Comparison of ENCODE assay signal across 9 cellular contexts in genomic region chr17:39626671-39627169, GRCh38. TPM values are rescaled to one million over a fixed set of nuclear protein-coding genes. Genes with fewer than 3 reads are reported as not detected.
A peak's percentile ranks its signal among the peaks of the same experiment; 100 is the strongest.
DNase-seq lines count a peak whose midpoint lies in the region; ATAC-seq and TF ChIP-seq lines count a peak whose summit lies in the region.
"Had no signal": no experiment of that assay in that cellular context is flagged by ENCODE, and none has a peak within 500 bp of the region (broad histone marks: within the 10 kb centered on the region; RNA-seq: fewer than 3 reads in every experiment).

Gene PPP1R1B (plus strand): TSS chr17:39626952. CDS start chr17:39627393, 441 bp downstream.

- peak within 1 kb of the TSS; percentile 35 for H2AFZ ChIP-seq in neuron (ENCODE audit: low read depth, low read length)

- ATAC-seq in HG03135 (IDR thresholded peaks at IDR 0.05; ENCODE audit: unreplicated experiment) (no peak), GM19395 (IDR thresholded peaks at IDR 0.05; ENCODE audit: unreplicated experiment) (no peak)

- H3K9me3 ChIP-seq in AG04450 (ENCODE audit: control insufficient read depth, insufficient read depth, low read length), result no peaks in the 10 kb centered on the region
- H3K9me3 ChIP-seq in neuron (ENCODE audit: low read length), result no peaks in the 10 kb centered on the region

- no peak for TF ChIP-seq CTCF in AG04450 (IDR thresholded peaks at IDR 0.05; ENCODE audit: low read depth, low read length)
- no peak for TF ChIP-seq CTCF in epithelial cell of proximal tubule (conservative IDR thresholded peaks at IDR 0.05; ENCODE audit: low read depth, low read length)

- CTCF ChIA-PET in AG04450 (lab: Charles Lee), result interaction anchor here (0.6 kb wide), 1 partner anchor 356 kb away, joined by 3 read pairs; no protein-coding TSS in a partner anchor

- POLR2A ChIA-PET in AG04450 (lab: Yijun Ruan, JAX), result no interaction called here

- no peak within 1 kb of the TSS for H3K27ac ChIP-seq in AG04450 (ENCODE audit: low read depth, low read length)

- H3K27me3 ChIP-seq in AG04450 (ENCODE audit: control insufficient read depth, insufficient read depth, low read length), result peaks cover 64% of the 10 kb centered on the region
- H3K27me3 ChIP-seq in neuron (ENCODE audit: insufficient read depth, low read length), result peaks cover 68% of the 10 kb centered on the region

- DNase-seq in AG04450 (ENCODE audit: low read depth, low spot score), result no peak
- peak; percentile 46 for DNase-seq in NCI-H2171 treated with DMSO at 0.1 percent for 48 hours (lab: John Stamatoyannopoulos, UW)
- no peak for DNase-seq in epithelial cell of proximal tubule (ENCODE audit: low read depth)
- no peak for DNase-seq in NCI-H187 treated with DMSO at 0.1 percent for 48 hours (lab: John Stamatoyannopoulos, UW)
- no peak for DNase-seq in activated CD8-positive, alpha-beta memory T cell treated with anti-CD3 and anti-CD28 coated beads, Interleukin-2, amount 50 U/mL, for 48 hours
- DNase-seq: left cardiac atrium had no signal

- H3K4me1 ChIP-seq in neuron (ENCODE audit: insufficient read depth, low read length), result peaks cover 18% of the 10 kb centered on the region

- H3K4me3 ChIP-seq in AG04450 (ENCODE audit: low read depth, low read length) (peak within 1 kb of the TSS; percentile 29), epithelial cell of proximal tubule (ENCODE audit: low read depth, low read length) (peak within 1 kb of the TSS; percentile 14), neuron (ENCODE audit: low read length) (peak within 1 kb of the TSS; percentile 31)

- H3K36me3 ChIP-seq in neuron (ENCODE audit: insufficient read depth, low read length), result no peaks in the 10 kb centered on the region

RNA-seq across cellular contexts. Expression of gene PPP1R1B, which starts in this region (rescaled TPM):
- not detected in 2 replicates for polyA plus RNA-seq in AG04450 (2011; rRNA removed)
- not detected in 2 replicates for polyA minus RNA-seq in AG04450 (2011; rRNA and poly(A)+ RNA removed)
- not detected in 2 replicates for total RNA-seq in epithelial cell of proximal tubule
